11 cellular contexts compared by ENCODE assay signal in genomic region chr14:60508707-60509437, GRCh38. TPM values are rescaled to one million over a fixed set of nuclear protein-coding genes. Genes with fewer than 3 reads are reported as not detected.
DNase-seq lines count a peak whose midpoint lies in the region; ATAC-seq and TF ChIP-seq lines count a peak whose summit lies in the region.
"Had no signal": no experiment of that assay in that cellular context is flagged by ENCODE, and none has a peak within 500 bp of the region (broad histone marks: within the 10 kb centered on the region; RNA-seq: fewer than 3 reads in every experiment).

Gene SIX6 (plus strand): TSS chr14:60509146. CDS start chr14:60509399, 253 bp downstream.

- H3K9me3 Mint-ChIP-seq in type B pancreatic cell (no peaks in the 10 kb centered on the region), Calu3 (ENCODE audit: low read depth, unreplicated experiment) (no peaks in the 10 kb centered on the region)

- TF ChIP-seq CTCF in cardiac muscle cell (IDR thresholded peaks at IDR 0.05; ENCODE audit: low read depth, low read length) (no peak), RWPE1 (conservative IDR thresholded peaks at IDR 0.05; ENCODE audit: low read depth) (no peak), type B pancreatic cell (conservative IDR thresholded peaks at IDR 0.05) (no peak), Calu3 (IDR thresholded peaks at IDR 0.05; ENCODE audit: unreplicated experiment) (no peak)

- POLR2A ChIA-PET in RWPE1 (lab: Yijun Ruan, JAX; ENCODE audit: low non-redundant PET): no interaction called here

- ATAC-seq in left ventricle myocardium superior (no peak), HG02885 (IDR thresholded peaks at IDR 0.05; ENCODE audit: poor library complexity, unreplicated experiment) (no peak)

- H3K9me3 ChIP-seq in cardiac muscle cell (ENCODE audit: low read depth) (no peaks in the 10 kb centered on the region), iPS DF 6.9 (ENCODE audit: control insufficient read depth, insufficient read depth, low read length) (no peaks in the 10 kb centered on the region)
- H3K9me3 ChIP-seq: HAP-1 had no signal

- H3K36me3 ChIP-seq in cardiac muscle cell (no peaks in the 10 kb centered on the region), iPS DF 6.9 (ENCODE audit: control insufficient read depth, insufficient read depth, low read length) (no peaks in the 10 kb centered on the region)
- H3K36me3 ChIP-seq: HAP-1 had no signal

- no peaks in the 10 kb centered on the region for H3K36me3 Mint-ChIP-seq in type B pancreatic cell
- H3K36me3 Mint-ChIP-seq in Calu3 (ENCODE audit: insufficient read depth, unreplicated experiment): no peaks in the 10 kb centered on the region

- H3K27me3 Mint-ChIP-seq in type B pancreatic cell (peaks cover 99% of the 10 kb centered on the region), Calu3 (ENCODE audit: unreplicated experiment) (peaks cover 42% of the 10 kb centered on the region)

- H3K27ac ChIP-seq in cardiac muscle cell: no peak within 1 kb of the TSS
- no peak within 1 kb of the TSS for H3K27ac ChIP-seq in RWPE1
- no peak within 1 kb of the TSS for H3K27ac ChIP-seq in iPS DF 6.9 (ENCODE audit: low read length)

- H3K27me3 ChIP-seq in cardiac muscle cell (peaks cover 100% of the 10 kb centered on the region), iPS DF 6.9 (ENCODE audit: control insufficient read depth, insufficient read depth, low read length) (peaks cover 76% of the 10 kb centered on the region)

- peak within 1 kb of the TSS; percentile 28 for H3K4me3 ChIP-seq in cardiac muscle cell
- peak within 1 kb of the TSS; percentile 17; the same call in 1 of the 2 replicates for H3K4me3 ChIP-seq in iPS DF 6.9 (ENCODE audit: low read length)
- H3K4me3 ChIP-seq: HAP-1, lung had no signal

- no TSS peak for BruUV-seq in Calu3 (replicated peaks; lab: Mats Ljungman, UMichigan)

- CTCF ChIA-PET in RWPE1 (lab: Yijun Ruan, JAX) (no interaction called here), Calu3 (lab: Charles Lee) (interaction anchor here (0.7 kb wide), 1 partner anchor 56 kb away, joined by 3 read pairs; no protein-coding TSS in a partner anchor)

- H3K4me1 Mint-ChIP-seq in type B pancreatic cell (ENCODE audit: unreplicated experiment) (peaks cover 3% of the 10 kb centered on the region), Calu3 (ENCODE audit: low read depth, unreplicated experiment) (no peaks in the 10 kb centered on the region)

- H3K4me1 ChIP-seq in cardiac muscle cell (ENCODE audit: low read depth) (peaks cover 4% of the 10 kb centered on the region), iPS DF 6.9 (ENCODE audit: control insufficient read depth, insufficient read depth, low read length) (peaks cover 7% of the 10 kb centered on the region; the same call in 1 of the 2 replicates)
- H3K4me1 ChIP-seq: HAP-1 had no signal

- intact Hi-C loops in left ventricle myocardium superior (cut with micrococcal nuclease) (no loop called here), Calu3 (cut with micrococcal nuclease; ENCODE audit: unreplicated experiment) (no loop called here)

- H3K4me3 Mint-ChIP-seq in type B pancreatic cell: peak within 1 kb of the TSS; percentile 54
- no peak within 1 kb of the TSS for H3K4me3 Mint-ChIP-seq in Calu3 (ENCODE audit: low read depth, unreplicated experiment)

- H3K27ac Mint-ChIP-seq in type B pancreatic cell (no peak within 1 kb of the TSS), Calu3 (ENCODE audit: unreplicated experiment) (no peak within 1 kb of the TSS)

- DNase-seq in cardiac muscle cell (ENCODE audit: low read depth in 1 of 2, low spot score in 1 of 2) (peak; percentile 20 to 77), left ventricle myocardium superior (no peak), RWPE1 (ENCODE audit: low spot score) (peak; percentile 16), iPS DF 6.9 (ENCODE audit: low read depth, low spot score) (no peak), type B pancreatic cell (ENCODE audit: extremely low spot score, unreplicated experiment) (no peak), Calu3 (no peak), SW 1271 (lab: John Stamatoyannopoulos, UW) (no peak)
- DNase-seq: NK-92 treated with Interleukin-12 subunit alpha and Interleukin-12 subunit beta, amount 100 ng/mL, for 24 hours had no signal

- no CpG with 5 or more reads among the region's 55 CpGs for WGBS in iPS DF 6.9 (ENCODE audit: insufficient coverage, insufficient read length)

RNA-seq across cellular contexts. Expression of gene SIX6, which starts in this region (rescaled TPM):
- not detected in 2 replicates for total RNA-seq in cardiac muscle cell
- polyA plus RNA-seq in cardiac muscle cell: not detected in 2 replicates
- not detected for total RNA-seq in left ventricle myocardium superior
- not detected in 2 replicates for total RNA-seq in type B pancreatic cell (ENCODE audit: low replicate concordance)
- not detected in 2 replicates for total RNA-seq in Calu3 (2022)
- total RNA-seq: lung had no signal
- polyA plus RNA-seq: lung had no signal

Comparison
In these comparisons a context has a peak if more than half of its experiments do, and no peak if none do; other contexts are left out.
1. Peak in DNase-seq and H3K4me3 ChIP-seq in cardiac muscle cell; RNA of the gene not detected or under 1 TPM.